In the genomic region with DNA sequence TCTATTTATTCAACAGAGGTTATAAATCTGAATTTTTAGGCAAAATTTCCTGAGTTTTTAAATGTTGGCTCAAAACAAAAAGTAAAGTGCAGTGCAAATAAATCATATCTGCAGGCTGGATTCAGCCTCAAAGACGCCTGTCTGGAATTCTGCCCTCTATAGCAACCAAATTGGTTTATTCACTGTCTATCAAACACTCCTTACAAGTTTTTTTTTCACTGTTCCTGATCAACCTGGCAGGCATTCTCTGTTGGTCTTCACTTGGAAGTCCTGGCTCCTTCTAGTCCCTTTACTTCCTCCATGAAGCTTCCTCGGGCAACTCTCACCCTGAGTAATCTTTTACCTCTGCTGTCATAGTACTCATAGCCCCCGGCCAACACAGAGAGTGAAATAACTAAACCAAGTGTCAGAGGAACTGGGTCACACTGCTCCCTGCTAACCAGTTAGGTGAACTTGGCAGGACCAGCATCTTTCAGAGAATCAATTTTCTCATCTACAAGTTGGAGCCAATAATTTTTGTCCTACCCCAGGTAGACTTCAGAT, we compare ENCODE assay signal across 25 cellular contexts. TPM values are rescaled to one million over a fixed set of nuclear protein-coding genes. Genes with fewer than 3 reads are reported as not detected.
DNase-seq lines count a peak whose midpoint lies in the region; ATAC-seq, FAIRE-seq and TF ChIP-seq lines count a peak whose summit lies in the region.
"Had no signal": no experiment of that assay in that cellular context is flagged by ENCODE, and none has a peak within 500 bp of the region (broad histone marks: within the 10 kb centered on the region; RNA-seq: fewer than 3 reads in every experiment).

No MANE protein-coding gene starts in this region.

- H3K36me3 Mint-ChIP-seq in stimulated activated effector memory CD8-positive, alpha-beta T cell treated with anti-CD3 and anti-CD28 coated beads, Interleukin-12 subunit alpha, Interleukin-12 subunit beta, amount 100 ng/mL, for 72 hours = no peaks in the 10 kb centered on the region
- no peaks in the 10 kb centered on the region for H3K36me3 Mint-ChIP-seq in activated naive CD4-positive, alpha-beta T cell treated with anti-CD3 and anti-CD28 coated beads, Interleukin-2, amount 50 U/mL, for 72 hours
- H3K36me3 Mint-ChIP-seq: CD8-positive, alpha-beta T cell had no signal

- in situ Hi-C loops in K562 (cut with MboI) = no loop called here

- peaks cover 11% of the 10 kb centered on the region; the same call in 1 of the 2 replicates for H3K4me1 ChIP-seq in PC-3 (ENCODE audit: insufficient read depth, low read length)
- peaks cover 0 to 15% of the 10 kb centered on the region in 2 experiments; a peak in 4 of 5 replicates for H3K4me1 ChIP-seq in K562 (replicated peaks in 1 of 2; ENCODE audit: control insufficient read depth in 2 of 2, insufficient read depth in 2 of 2, low read length in 2 of 2)
- H3K4me1 ChIP-seq: Caco-2, Peyer's patch had no signal

- H3K27ac Mint-ChIP-seq in stimulated activated effector memory CD8-positive, alpha-beta T cell treated with anti-CD3 and anti-CD28 coated beads, Interleukin-12 subunit alpha, Interleukin-12 subunit beta, amount 100 ng/mL, for 72 hours = no peak overlapping the region
- H3K27ac Mint-ChIP-seq in activated naive CD4-positive, alpha-beta T cell treated with anti-CD3 and anti-CD28 coated beads, Interleukin-2, amount 50 U/mL, for 72 hours = no peak overlapping the region
- H3K27ac Mint-ChIP-seq: CD8-positive, alpha-beta T cell had no signal

- POLR2A ChIA-PET in PC-3 (lab: Charles Lee; ENCODE audit: unreplicated experiment) (interaction anchor here (0.6 kb wide), 2 partner anchors 36 to 83 kb away, joined by 3 read pairs; partner anchors contain the start of gene SSR3), K562 (lab: Yijun Ruan, JAX) (interaction anchor here (1.4 kb wide), 1 partner anchor 32 kb away, joined by 3 read pairs; no protein-coding TSS in a partner anchor)

- TF ChIP-seq POLR2A in K562 (conservative IDR thresholded peaks at IDR 0.05) = no peak

- FAIRE-seq in K562 (lab: Jason Lieb, UNC) = no peak
- FAIRE-seq: GM12892, HepG2 had no signal

- H3K36me3 ChIP-seq in PC-3 (ENCODE audit: low read depth, low read length) (no peaks in the 10 kb centered on the region), K562 (ENCODE audit: control insufficient read depth, insufficient read depth, low read length) (no peaks in the 10 kb centered on the region)
- H3K36me3 ChIP-seq: Peyer's patch had no signal

- no peaks in the 10 kb centered on the region for H3K9me3 Mint-ChIP-seq in stimulated activated effector memory CD8-positive, alpha-beta T cell treated with anti-CD3 and anti-CD28 coated beads, Interleukin-12 subunit alpha, Interleukin-12 subunit beta, amount 100 ng/mL, for 72 hours
- H3K9me3 Mint-ChIP-seq in activated naive CD4-positive, alpha-beta T cell treated with anti-CD3 and anti-CD28 coated beads, Interleukin-2, amount 50 U/mL, for 72 hours = no peaks in the 10 kb centered on the region
- H3K9me3 Mint-ChIP-seq: CD8-positive, alpha-beta T cell had no signal

- CTCF ChIA-PET in PC-3 (lab: Charles Lee) (no interaction called here), K562 (lab: Yijun Ruan, JAX; ENCODE audit: low intra/inter-chr PET ratio) (no interaction called here)

- no peak for TF ChIP-seq EP300 in K562 (IDR thresholded peaks at IDR 0.05; ENCODE audit: low read length)

- H3K9me1 ChIP-seq in K562 (ENCODE audit: control insufficient read depth, insufficient read depth, low read length) = no peaks in the 10 kb centered on the region

- H3K27ac ChIP-seq in PC-3 (ENCODE audit: low read length) = no peak overlapping the region
- no peak overlapping the region for H3K27ac ChIP-seq in K562 (ENCODE audit: extremely low read depth, low read depth, low read length)
- H3K27ac ChIP-seq: GM23248, Peyer's patch, SK-N-MC had no signal

- H3K4me1 Mint-ChIP-seq in stimulated activated effector memory CD8-positive, alpha-beta T cell treated with anti-CD3 and anti-CD28 coated beads, Interleukin-12 subunit alpha, Interleukin-12 subunit beta, amount 100 ng/mL, for 72 hours = no peaks in the 10 kb centered on the region

- H3K27me3 ChIP-seq in PC-3 (ENCODE audit: low read length) = no peaks in the 10 kb centered on the region
- no peaks in the 10 kb centered on the region for H3K27me3 ChIP-seq in K562 (ENCODE audit: control insufficient read depth in 2 of 2, insufficient read depth in 2 of 2, low read length in 2 of 2)
- H3K27me3 ChIP-seq: Peyer's patch had no signal

- H3K4me2 ChIP-seq in PC-3 (ENCODE audit: low read length) (no peak overlapping the region), K562 (ENCODE audit: insufficient read depth, low read length) (no peak overlapping the region)

- BruUV-seq in PC-3 (replicated peaks; lab: Mats Ljungman, UMichigan) (no TSS peak), K562 (replicated peaks; lab: Mats Ljungman, UMichigan) (no TSS peak)

- H3K9ac ChIP-seq in PC-3 (ENCODE audit: low read length) = no peak overlapping the region
- no peak overlapping the region for H3K9ac ChIP-seq in K562 (ENCODE audit: insufficient read depth in 1 of 2, low read depth in 2 of 2, low read length in 2 of 2)
- H3K9ac ChIP-seq: GM23248 had no signal

- TF ChIP-seq CTCF in PC-3 (conservative IDR thresholded peaks at IDR 0.05; ENCODE audit: low read depth, low read length) (no peak), K562 (IDR thresholded peaks at IDR 0.05 in 2 of 3, conservative IDR thresholded peaks at IDR 0.05 in 1 of 3; ENCODE audit: insufficient read depth in 2 of 3, low read depth in 1 of 3, low read length in 3 of 3) (no peak)

- H4K20me1 ChIP-seq in PC-3 (ENCODE audit: low read length) = no peaks in the 10 kb centered on the region
- H4K20me1 ChIP-seq in K562 (replicated peaks; ENCODE audit: control insufficient read depth, insufficient read depth, low read length) = no peaks in the 10 kb centered on the region

- intact Hi-C loops in PC-3 (cut with micrococcal nuclease) = no loop called here
- intact Hi-C loops in K562 (cut with micrococcal nuclease) = no loop called here

- H3K4me3 ChIP-seq in PC-3 (ENCODE audit: low read length) (no peak overlapping the region), K562 (no peak overlapping the region)
- H3K4me3 ChIP-seq: GM23248, Peyer's patch, SK-N-MC had no signal

- H3K9me2 ChIP-seq in PC-3 (replicated peaks; ENCODE audit: low read length) = no peaks in the 10 kb centered on the region

- H3K79me2 ChIP-seq in PC-3 (ENCODE audit: low read length) (no peaks in the 10 kb centered on the region), K562 (ENCODE audit: control insufficient read depth, insufficient read depth, low read length) (no peaks in the 10 kb centered on the region)

- ATAC-seq in PC-3 (peak; percentile 64), K562 (no peak), HG03521 (IDR thresholded peaks at IDR 0.05; ENCODE audit: unreplicated experiment) (no peak)
- ATAC-seq in stimulated activated effector memory CD8-positive, alpha-beta T cell treated with anti-CD3 and anti-CD28 coated beads, Interleukin-12 subunit alpha, Interleukin-12 subunit beta, amount 100 ng/mL, for 72 hours = peak; percentile 79
- ATAC-seq in activated naive CD4-positive, alpha-beta T cell treated with anti-CD3 and anti-CD28 coated beads, Interleukin-2, amount 50 U/mL, for 72 hours = no peak
- ATAC-seq: CD8-positive, alpha-beta T cell; HepG2 had no signal

- no peaks in the 10 kb centered on the region for H3K9me3 ChIP-seq in PC-3 (ENCODE audit: low read length)
- no peaks in the 10 kb centered on the region for H3K9me3 ChIP-seq in K562 (replicated peaks; ENCODE audit: control insufficient read depth, insufficient read depth, low read depth, low read length)
- H3K9me3 ChIP-seq: Caco-2, Peyer's patch had no signal

- WGBS in K562 (ENCODE audit: insufficient coverage, low coverage, missing lambda C conversion rate) = 31% methylated on average over 3 of the region's 3 CpGs

- H2AFZ ChIP-seq in PC-3 (ENCODE audit: low read length) = no peak overlapping the region
- H2AFZ ChIP-seq in K562 (ENCODE audit: low read depth, low read length) = no peak overlapping the region
- H2AFZ ChIP-seq: GM23248 had no signal

- no peak overlapping the region for H3K4me3 Mint-ChIP-seq in stimulated activated effector memory CD8-positive, alpha-beta T cell treated with anti-CD3 and anti-CD28 coated beads, Interleukin-12 subunit alpha, Interleukin-12 subunit beta, amount 100 ng/mL, for 72 hours
- H3K4me3 Mint-ChIP-seq: CD8-positive, alpha-beta T cell had no signal

- no peak for TF ChIP-seq RAD21 in K562 (CRISPR knock-in tag; conservative IDR thresholded peaks at IDR 0.05 in 1 of 2, IDR thresholded peaks at IDR 0.05 in 1 of 2)

- DNase-seq in PC-3 (peak; percentile 78), K562 (ENCODE audit: extremely low read depth in 1 of 4, low spot score in 3 of 4) (no peak), kidney tubule cell (ENCODE audit: low spot score) (peak; percentile 75)
- DNase-seq in stimulated activated effector memory CD8-positive, alpha-beta T cell treated with anti-CD3 and anti-CD28 coated beads, Interleukin-12 subunit alpha, Interleukin-12 subunit beta, amount 100 ng/mL, for 72 hours (ENCODE audit: low spot score in 2 of 2) = no peak
- no peak for DNase-seq in activated naive CD4-positive, alpha-beta T cell treated with anti-CD3 and anti-CD28 coated beads, Interleukin-2, amount 50 U/mL, for 72 hours (ENCODE audit: low spot score in 2 of 2)
- DNase-seq in activated CD4-positive, alpha-beta T cell treated with anti-CD3 and anti-CD28 coated beads, Interleukin-2, amount 50 U/mL, for 1 hour = no peak
- DNase-seq: C1 segment of cervical spinal cord; Caco-2; CD8-positive, alpha-beta T cell; GDM1; GM23248; H7; Kasumi-1; NCI-H1694; NCI-H2029 treated with DMSO at 0.1 percent for 48 hours; NCI-H446 treated with DMSO at 0.1 percent for 48 hours; NCI-H526; NCI-H82; Peyer's patch; SIG-M5; SW 1271 had no signal

- H3F3A ChIP-seq in PC-3 (ENCODE audit: low read length, unreplicated experiment) = no peaks in the 10 kb centered on the region

RNA-seq across cellular contexts. Expression of gene TIPARP, which starts 36.8 kb away (rescaled TPM):
- total RNA-seq in PC-3 (2014; rRNA removed) (84.7 and 85.5 TPM in 2 replicates), K562 (2014; rRNA removed) (15.1 and 15.8 TPM in 2 replicates), K562 (2014; rRNA removed; fragmentation: Illumina TruSeq; extraction: Trizol) (23.6 and 27.5 TPM in 2 replicates), K562 (2015; rRNA removed; fragmentation: Illumina TruSeq; extraction: Trizol) (29.4 TPM in 2 replicates), K562 (2021) (14.6 and 16.1 TPM in 2 replicates)
- 28.7 and 54.2 TPM in 2 replicates for total RNA-seq in K562 (2011; cell fraction: chromatin; rRNA removed; ENCODE audit: low replicate concordance)
- 10.3 and 12.6 TPM in 2 replicates for total RNA-seq in K562 (2011; cell fraction: nucleolus; rRNA removed)
- total RNA-seq in K562 (2011; cell fraction: nucleoplasm; rRNA removed) = 17.4 and 19.8 TPM in 2 replicates
- polyA plus RNA-seq in K562 (2011; rRNA removed) (11.9 and 12.2 TPM in 2 replicates), K562 (2014; fragmentation: Illumina TruSeq; extraction: Trizol) (18.3 and 20.4 TPM in 2 replicates), K562 (2014; fragmentation: Nextera tagmentation; extraction: Ambion mirVana) (1 to 10 TPM; 2.4 to 3.5 TPM), K562 (2014; rRNA removed) (8.3 and 9.8 TPM in 2 replicates)
- 3.2 and 4.4 TPM in 2 replicates for polyA plus RNA-seq in K562 (2011; cell fraction: cytosol; rRNA removed)
- polyA plus RNA-seq in K562 (2011; cell fraction: nucleus; rRNA removed) = 9.7 and 13.4 TPM in 2 replicates
- 15.9 and 21.4 TPM in 2 replicates for polyA plus RNA-seq in K562 (2012)
- 16.7 and 20.8 TPM in 2 replicates for polyA minus RNA-seq in K562 (2011; rRNA and poly(A)+ RNA removed)
- polyA minus RNA-seq in K562 (2011; cell fraction: cytosol; rRNA and poly(A)+ RNA removed) = 9.1 and 11.1 TPM in 2 replicates
- 17.1 and 47.2 TPM in 2 replicates for polyA minus RNA-seq in K562 (2011; cell fraction: nucleus; rRNA and poly(A)+ RNA removed)
- total RNA-seq in activated naive CD4-positive, alpha-beta T cell treated with anti-CD3 and anti-CD28 coated beads, Interleukin-2, amount 50 U/mL, for 72 hours = 100 to 1,000 TPM in 1 of 2 donors, 10 to 100 TPM in 1; 27.0 to 111 TPM

Comparison
In these comparisons a context has a peak if more than half of its experiments do, and no peak if none do; other contexts are left out.
1. ATAC-seq: peak in PC-3 (single experiment) and stimulated activated effector memory CD8-positive, alpha-beta T cell treated with anti-CD3 and anti-CD28 coated beads, Interleukin-12 subunit alpha, Interleukin-12 subunit beta, amount 100 ng/mL, for 72 hours (single experiment); none in K562 (single experiment), HG03521 (single experiment) and activated naive CD4-positive, alpha-beta T cell treated with anti-CD3 and anti-CD28 coated beads, Interleukin-2, amount 50 U/mL, for 72 hours (0 of 2).
2. DNase-seq: peak in PC-3 (single experiment) and kidney tubule cell (single experiment); none in K562 (0 of 4), stimulated activated effector memory CD8-positive, alpha-beta T cell treated with anti-CD3 and anti-CD28 coated beads, Interleukin-12 subunit alpha, Interleukin-12 subunit beta, amount 100 ng/mL, for 72 hours (0 of 2), activated naive CD4-positive, alpha-beta T cell treated with anti-CD3 and anti-CD28 coated beads, Interleukin-2, amount 50 U/mL, for 72 hours (0 of 2) and activated CD4-positive, alpha-beta T cell treated with anti-CD3 and anti-CD28 coated beads, Interleukin-2, amount 50 U/mL, for 1 hour (single experiment).